In the genomic region with DNA sequence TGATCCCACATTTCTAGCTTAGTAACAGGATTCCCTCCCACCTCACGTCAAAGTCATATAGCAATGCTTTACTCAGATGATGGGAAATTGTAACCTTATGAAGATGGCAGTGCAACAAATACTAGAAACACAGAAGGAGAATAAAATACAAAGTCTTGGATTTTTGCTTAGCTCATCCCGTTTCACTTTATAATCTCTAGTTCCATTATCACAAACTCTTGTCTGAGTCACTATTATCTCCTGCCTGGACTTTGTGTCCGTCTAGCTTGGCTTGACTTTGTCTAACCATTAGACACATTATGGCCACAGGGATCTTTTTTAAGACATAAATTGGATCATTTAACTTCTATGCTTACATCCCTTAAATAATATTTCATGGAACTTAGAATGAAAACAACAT, we compare ENCODE assay signal across 27 cellular contexts.
"Had no signal": no experiment of that assay in that cellular context is flagged by ENCODE, and none has a peak within 500 bp of the region (broad histone marks: within the 10 kb centered on the region; RNA-seq: fewer than 3 reads in every experiment).

No MANE protein-coding gene starts in this region.

- H3K27me3 ChIP-seq: left lung, neural progenitor cell, neutrophil, right atrium auricular region, spleen, suprapubic skin, tibial artery, upper lobe of right lung had no signal

- ATAC-seq: left colon; left lung; lower lobe of right lung; natural killer cell; psoas muscle; sciatic nerve; stimulated activated effector memory CD8-positive, alpha-beta T cell treated with anti-CD3 and anti-CD28 coated beads, Interleukin-12 subunit alpha, Interleukin-12 subunit beta, amount 100 ng/mL, for 72 hours; upper lobe of right lung had no signal

- H3K36me3 ChIP-seq: left lung, lower lobe of right lung, neural progenitor cell, neutrophil, right atrium auricular region, spleen, suprapubic skin, thoracic aorta, tibial artery, upper lobe of right lung had no signal

- H3K4me2 ChIP-seq: neural progenitor cell had no signal

- H3K4me1 ChIP-seq: left lung, lower lobe of right lung, neural progenitor cell, parathyroid adenoma, psoas muscle, right atrium auricular region, spleen, suprapubic skin, tibial artery, upper lobe of right lung had no signal

- H3K4me3 ChIP-seq: left lung, lower lobe of right lung, neural progenitor cell, psoas muscle, right atrium auricular region, skin epidermis, spleen, suprapubic skin, thoracic aorta, tibial artery, upper lobe of right lung had no signal

- H2AFZ ChIP-seq: neural progenitor cell, parathyroid adenoma had no signal

- H3K27ac ChIP-seq: left lung, lower lobe of right lung, neural progenitor cell, neutrophil, parathyroid adenoma, psoas muscle, right atrium auricular region, skin epidermis, spleen, suprapubic skin, thoracic aorta, tibial artery, upper lobe of right lung had no signal

- DNase-seq: hippocampal formation; kidney; left colon; left lung; lower lobe of right lung; mammary epithelial cell; mesenchymal stem cell; naive B cell; natural killer cell; nephron progenitor cell; occipital lobe; psoas muscle; spleen; stimulated activated CD4-positive, alpha-beta T cell treated with anti-CD3 and anti-CD28 coated beads, Interleukin-4, amount 100 ng/mL, for 24 hours; stimulated activated naive CD4-positive, alpha-beta T cell; tibial artery; trophoblast cell; upper lobe of right lung had no signal

- H3K79me2 ChIP-seq: parathyroid adenoma had no signal

- H3K9ac ChIP-seq: neural progenitor cell, parathyroid adenoma had no signal

- H3K9me3 ChIP-seq: left lung, lower lobe of right lung, neutrophil, psoas muscle, right atrium auricular region, spleen, suprapubic skin, thoracic aorta, tibial artery, upper lobe of right lung had no signal
